14 cellular contexts compared by ENCODE assay signal in the genomic region with DNA sequence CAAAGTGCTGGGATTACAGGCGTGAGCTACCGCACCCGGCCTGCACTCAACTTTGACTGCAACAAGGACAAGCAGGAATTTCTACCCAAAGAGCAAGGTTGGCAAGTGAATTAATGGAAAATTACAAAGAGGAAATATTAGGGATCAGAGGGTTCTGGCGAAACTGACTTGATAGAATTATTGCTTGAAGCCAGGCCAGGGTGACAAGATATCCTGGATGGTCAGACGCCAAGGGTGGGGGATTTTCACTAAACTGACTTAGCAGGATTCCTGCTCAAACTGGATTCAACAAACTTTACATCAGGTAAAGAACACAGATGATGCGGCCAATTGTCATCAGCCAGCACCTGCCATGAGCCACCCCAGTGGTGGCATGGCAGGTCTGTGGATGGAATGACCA.
A peak's percentile ranks its signal among the peaks of the same experiment; 100 is the strongest.
DNase-seq lines count a peak whose midpoint lies in the region; ATAC-seq and TF ChIP-seq lines count a peak whose summit lies in the region.
"Had no signal": no experiment of that assay in that cellular context is flagged by ENCODE, and none has a peak within 500 bp of the region (broad histone marks: within the 10 kb centered on the region; RNA-seq: fewer than 3 reads in every experiment).

No MANE protein-coding gene starts in this region.

- H3K36me3 ChIP-seq in prostate gland: no peaks in the 10 kb centered on the region
- no peaks in the 10 kb centered on the region for H3K36me3 ChIP-seq in A673 (ENCODE audit: insufficient read depth, low read length, poor library complexity, severe bottlenecking)
- no peaks in the 10 kb centered on the region for H3K36me3 ChIP-seq in aorta (ENCODE audit: control insufficient read depth in 1 of 2, insufficient read depth in 2 of 2, low read length in 1 of 2)

- CTCF ChIA-PET in A673 (lab: Charles Lee): no interaction called here

- H3K4me1 ChIP-seq in prostate gland (replicated peaks) (peaks cover 3% of the 10 kb centered on the region), A673 (ENCODE audit: insufficient read depth, low read length, poor library complexity, severe bottlenecking) (no peaks in the 10 kb centered on the region), aorta (ENCODE audit: control insufficient read depth in 1 of 2, insufficient read depth in 2 of 2, low read length in 2 of 2) (no peaks in the 10 kb centered on the region)

- WGBS in prostate gland: 71% methylated on average over 6 of the region's 6 CpGs
- WGBS in aorta, 2 donors: 96 to 98% methylated on average over 6 of the region's 6 CpGs

- TF ChIP-seq POLR2A in prostate gland (IDR thresholded peaks at IDR 0.05): no peak

- no TSS peak for BruUV-seq in A673 (replicated peaks; lab: Mats Ljungman, UMichigan)

- H3K27ac ChIP-seq in C4-2B: peak overlapping the region; percentile 29
- H3K27ac ChIP-seq in prostate gland: peak overlapping the region; percentile 11 to 68
- H3K27ac ChIP-seq in A673 (ENCODE audit: low read depth, low read length, poor library complexity, severe bottlenecking): no peak overlapping the region
- no peak overlapping the region for H3K27ac ChIP-seq in aorta (ENCODE audit: low read depth in 1 of 2, low read length in 2 of 2)

- no peaks in the 10 kb centered on the region for H3K27me3 ChIP-seq in prostate gland (replicated peaks; ENCODE audit: insufficient read depth)
- H3K27me3 ChIP-seq in A673 (replicated peaks; ENCODE audit: insufficient read depth, low read depth, low read length, poor library complexity): no peaks in the 10 kb centered on the region
- H3K27me3 ChIP-seq in aorta (ENCODE audit: control insufficient read depth in 1 of 2, insufficient read depth in 2 of 2, low read length in 1 of 2): no peaks in the 10 kb centered on the region

- no peak for ATAC-seq in aorta (ENCODE audit: low FRiP score)
- ATAC-seq: GM23338 had no signal

- DNase-seq in ecto neural progenitor cell (ENCODE audit: low spot score) (peak; percentile 14), mesenteric fat pad (ENCODE audit: low spot score) (peak; percentile 45), prostate gland (ENCODE audit: low spot score) (peak; percentile 69), A673 (ENCODE audit: low spot score) (no peak), aorta (no peak)
- DNase-seq: AML-193; CD4-positive, alpha-beta memory T cell; DMS153; DMS79; GDM1; HCEC 1CT; IMR-90 had no signal

- H3K4me3 ChIP-seq in prostate gland: no peak overlapping the region
- H3K4me3 ChIP-seq in A673 (ENCODE audit: low read depth, low read length, poor library complexity, severe bottlenecking): no peak overlapping the region
- H3K4me3 ChIP-seq in aorta (ENCODE audit: low read length in 2 of 2): no peak overlapping the region
- H3K4me3 ChIP-seq: GM23338 had no signal

- intact Hi-C loops in prostate gland (cut with DNase I) (loop anchor here (10.0 kb wide), 1 partner anchor 229 kb away; no protein-coding TSS in a partner anchor), A673 (cut with micrococcal nuclease; ENCODE audit: unreplicated experiment) (no loop called here), aorta (cut with DNase I) (no loop called here)

- TF ChIP-seq CTCF in C4-2B (conservative IDR thresholded peaks at IDR 0.05): no peak
- TF ChIP-seq CTCF in prostate gland (IDR thresholded peaks at IDR 0.05): no peak
- no peak for TF ChIP-seq CTCF in A673 (conservative IDR thresholded peaks at IDR 0.05; ENCODE audit: low read depth, low read length)

- POLR2A ChIA-PET in A673 (lab: Charles Lee; ENCODE audit: low non-redundant PET): no interaction called here

- no peaks in the 10 kb centered on the region for H3K9me3 ChIP-seq in prostate gland
- H3K9me3 ChIP-seq in A673 (ENCODE audit: low read depth, low read length, poor library complexity, severe bottlenecking): no peaks in the 10 kb centered on the region
- H3K9me3 ChIP-seq in aorta (ENCODE audit: control insufficient read depth, low read length): peaks cover 1% of the 10 kb centered on the region

Comparison
In these comparisons a context has a peak if more than half of its experiments do, and no peak if none do; other contexts are left out.
1. H3K27ac ChIP-seq: peak in C4-2B (single experiment) and prostate gland (2 of 2); none in A673 (single experiment) and aorta (0 of 2).
2. DNase-seq: peak in ecto neural progenitor cell (single experiment), mesenteric fat pad (single experiment) and prostate gland (single experiment); none in A673 (single experiment) and aorta (0 of 2).